14 cellular contexts compared by ENCODE assay signal in genomic region chr4:136036744-136037143, GRCh38.
DNase-seq lines count a peak whose midpoint lies in the region; ATAC-seq and TF ChIP-seq lines count a peak whose summit lies in the region.
"Had no signal": no experiment of that assay in that cellular context is flagged by ENCODE, and none has a peak within 500 bp of the region (broad histone marks: within the 10 kb centered on the region; RNA-seq: fewer than 3 reads in every experiment).

No MANE protein-coding gene starts in this region.

- H3K9ac ChIP-seq in adipocyte (ENCODE audit: low read length), result no peak overlapping the region

- no peaks in the 10 kb centered on the region for H3K36me3 Mint-ChIP-seq in progenitor cell of endocrine pancreas (ENCODE audit: insufficient read depth)

- H3K4me3 ChIP-seq in adipocyte (ENCODE audit: low read length) (no peak overlapping the region), esophagus muscularis mucosa (no peak overlapping the region)
- H3K4me3 ChIP-seq: Peyer's patch, right atrium auricular region, thyroid gland had no signal

- H3K4me3 Mint-ChIP-seq in progenitor cell of endocrine pancreas (ENCODE audit: low read depth), result no peak overlapping the region
- H3K4me3 Mint-ChIP-seq: B cell had no signal

- no peaks in the 10 kb centered on the region for H3K27me3 Mint-ChIP-seq in progenitor cell of endocrine pancreas
- H3K27me3 Mint-ChIP-seq: B cell had no signal

- no peak overlapping the region for H3K27ac Mint-ChIP-seq in progenitor cell of endocrine pancreas
- H3K27ac Mint-ChIP-seq: B cell had no signal

- DNase-seq in AG08396 (ENCODE audit: low spot score) (peak; percentile 4), LoVo (ENCODE audit: low spot score) (peak; percentile 62), adipocyte (ENCODE audit: low read depth) (peak; percentile 97), foreskin keratinocyte (peak; percentile 16 to 50), NCI-H524 treated with DMSO at 0.1 percent for 48 hours (lab: John Stamatoyannopoulos, UW) (no peak), progenitor cell of endocrine pancreas (ENCODE audit: low spot score, unreplicated experiment) (no peak), esophagus muscularis mucosa (ENCODE audit: extremely low spot score) (no peak), NCI-H2196 (lab: John Stamatoyannopoulos, UW; ENCODE audit: unreplicated experiment) (no peak)
- DNase-seq: activated CD8-positive, alpha-beta memory T cell treated with anti-CD3 and anti-CD28 coated beads, Interleukin-2, amount 50 U/mL, for 4 hours; NCI-H2081 treated with DMSO at 0.1 percent for 48 hours; Peyer's patch; thyroid gland had no signal

- H3K4me1 ChIP-seq in adipocyte (ENCODE audit: control insufficient read depth, insufficient read depth, low read length) (no peaks in the 10 kb centered on the region), foreskin keratinocyte (no peaks in the 10 kb centered on the region), esophagus muscularis mucosa (no peaks in the 10 kb centered on the region)
- H3K4me1 ChIP-seq: Peyer's patch, right atrium auricular region, thyroid gland had no signal

- peaks cover 3% of the 10 kb centered on the region for H3K9me3 Mint-ChIP-seq in progenitor cell of endocrine pancreas (ENCODE audit: low read depth)

- H3K36me3 ChIP-seq in adipocyte (ENCODE audit: control insufficient read depth, insufficient read depth, low read length, severe bottlenecking) (no peaks in the 10 kb centered on the region), esophagus muscularis mucosa (no peaks in the 10 kb centered on the region)
- H3K36me3 ChIP-seq: Peyer's patch, right atrium auricular region, thyroid gland had no signal

- peaks cover 2% of the 10 kb centered on the region for H3K4me1 Mint-ChIP-seq in progenitor cell of endocrine pancreas (ENCODE audit: low read depth)
- H3K4me1 Mint-ChIP-seq: B cell had no signal

- WGBS in esophagus muscularis mucosa, result 95% methylated on average over 1 of the region's 1 CpG

- intact Hi-C loops in esophagus muscularis mucosa (cut with DNase I), result no loop called here

- no peak for TF ChIP-seq CTCF in foreskin keratinocyte (conservative IDR thresholded peaks at IDR 0.05)
- TF ChIP-seq CTCF in progenitor cell of endocrine pancreas (IDR thresholded peaks at IDR 0.05; ENCODE audit: unreplicated experiment), result no peak
- TF ChIP-seq CTCF in esophagus muscularis mucosa (IDR thresholded peaks at IDR 0.05), result no peak

- no peak overlapping the region for H3K27ac ChIP-seq in foreskin keratinocyte
- H3K27ac ChIP-seq in esophagus muscularis mucosa (replicated peaks in 1 of 4), result no peak overlapping the region
- H3K27ac ChIP-seq: Peyer's patch, right atrium auricular region, thyroid gland had no signal

- no peak for TF ChIP-seq EP300 in esophagus muscularis mucosa (IDR thresholded peaks at IDR 0.05)

- no peak for ATAC-seq in foreskin keratinocyte

- no peak for TF ChIP-seq POLR2A in esophagus muscularis mucosa (IDR thresholded peaks at IDR 0.05; ENCODE audit: low read depth)

- no peaks in the 10 kb centered on the region for H3K27me3 ChIP-seq in adipocyte (replicated peaks; ENCODE audit: control insufficient read depth, insufficient read depth, low read length)
- H3K27me3 ChIP-seq in foreskin keratinocyte, result no peaks in the 10 kb centered on the region
- no peaks in the 10 kb centered on the region for H3K27me3 ChIP-seq in esophagus muscularis mucosa
- H3K27me3 ChIP-seq: Peyer's patch, right atrium auricular region, thyroid gland had no signal

- H3K9me3 ChIP-seq in adipocyte (ENCODE audit: control insufficient read depth, low read length) (no peaks in the 10 kb centered on the region), esophagus muscularis mucosa (no peaks in the 10 kb centered on the region)
- H3K9me3 ChIP-seq: Peyer's patch, right atrium auricular region, thyroid gland had no signal

Comparison
In these comparisons a context has a peak if more than half of its experiments do, and no peak if none do; other contexts are left out.
1. DNase-seq: peak in AG08396 (single experiment), LoVo (single experiment), adipocyte (single experiment) and foreskin keratinocyte (2 of 2); none in NCI-H524 treated with DMSO at 0.1 percent for 48 hours (single experiment), progenitor cell of endocrine pancreas (single experiment), esophagus muscularis mucosa (single experiment) and NCI-H2196 (single experiment).